ENCODE assay signal across 10 cellular contexts in the genomic region with DNA sequence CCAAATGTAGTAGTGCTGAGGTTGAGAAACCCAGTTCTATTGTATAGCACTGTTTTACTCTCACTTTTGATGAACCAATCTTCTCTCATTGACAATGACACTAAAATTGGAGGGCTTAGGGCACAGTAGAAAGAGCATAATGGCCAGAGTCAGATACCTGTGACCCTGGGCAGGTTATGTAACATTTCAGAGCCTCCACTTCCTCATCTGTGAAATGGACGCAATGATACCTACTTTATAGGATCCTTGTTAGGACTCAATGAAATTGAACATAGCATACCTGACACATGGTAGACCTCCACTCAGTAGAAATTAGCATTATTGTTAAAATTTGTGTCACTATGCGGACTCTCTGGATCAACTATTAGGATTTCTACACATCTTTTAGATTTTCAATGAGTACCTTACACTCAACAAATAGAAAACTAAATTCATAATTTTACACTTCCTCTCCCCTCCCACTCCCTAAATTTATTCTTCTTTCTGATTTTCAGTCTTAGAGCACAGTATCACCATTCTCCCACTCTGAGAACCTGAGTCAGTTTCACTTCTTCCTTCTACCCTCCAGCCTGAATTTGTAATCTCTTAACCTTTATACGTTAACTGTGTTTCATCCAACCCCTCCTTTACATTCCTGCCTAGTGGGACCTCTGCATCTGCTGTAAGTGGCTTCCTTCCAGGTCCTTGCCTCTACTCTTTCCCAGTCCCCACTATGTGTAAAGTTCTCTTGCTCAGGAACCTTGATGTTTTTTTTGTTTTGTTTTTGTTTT.
DNase-seq lines count a peak whose midpoint lies in the region; ATAC-seq, FAIRE-seq and TF ChIP-seq lines count a peak whose summit lies in the region.
"Had no signal": no experiment of that assay in that cellular context is flagged by ENCODE, and none has a peak within 500 bp of the region (broad histone marks: within the 10 kb centered on the region; RNA-seq: fewer than 3 reads in every experiment).

No MANE protein-coding gene starts in this region.

- H3K4me1 ChIP-seq in BE2C = no peaks in the 10 kb centered on the region
- H3K4me1 ChIP-seq: adrenal gland had no signal

- H3K9me3 Mint-ChIP-seq in activated T-helper 2 cell treated with anti-CD3 and anti-CD28 coated beads, Interferon-gamma antibody, Interleukin-2, Interleukin-4, amounts not matched to agents 10 μg/mL and 5 μg/mL and 100 μg/mL, durations not matched to agents 14 hours and 24 hours and 36 hours = no peaks in the 10 kb centered on the region

- H3K27ac ChIP-seq in brain microvascular endothelial cell = no peak overlapping the region
- H3K27ac ChIP-seq: adrenal gland had no signal

- peak overlapping the region; percentile 90 for H3K27ac Mint-ChIP-seq in activated T-helper 2 cell treated with anti-CD3 and anti-CD28 coated beads, Interferon-gamma antibody, Interleukin-2, Interleukin-4, amounts not matched to agents 10 μg/mL and 5 μg/mL and 100 μg/mL, durations not matched to agents 14 hours and 24 hours and 36 hours

- in situ Hi-C loops in brain microvascular endothelial cell (cut with HindIII; ENCODE audit: low pct_ligation_motif_present, low sequenced_read_pairs) = no loop called here

- peaks cover 71% of the 10 kb centered on the region for H3K4me1 Mint-ChIP-seq in activated T-helper 2 cell treated with anti-CD3 and anti-CD28 coated beads, Interferon-gamma antibody, Interleukin-2, Interleukin-4, amounts not matched to agents 10 μg/mL and 5 μg/mL and 100 μg/mL, durations not matched to agents 14 hours and 24 hours and 36 hours (ENCODE audit: low read depth)

- H3K9me3 ChIP-seq in BE2C = no peaks in the 10 kb centered on the region
- H3K9me3 ChIP-seq: adrenal gland, SJSA1 had no signal

- H3K27me3 ChIP-seq in BE2C (no peaks in the 10 kb centered on the region), brain microvascular endothelial cell (replicated peaks) (no peaks in the 10 kb centered on the region)
- H3K27me3 ChIP-seq: adrenal gland, SJSA1 had no signal

- ATAC-seq in GM19438 (IDR thresholded peaks at IDR 0.05; ENCODE audit: low read depth, unreplicated experiment) = peak; percentile 72
- ATAC-seq in HG03135 (IDR thresholded peaks at IDR 0.05; ENCODE audit: unreplicated experiment) = peak; percentile 68

- peak; percentile 38 for DNase-seq in GM12891 (ENCODE audit: insufficient read length, low spot score)
- DNase-seq in activated T-helper 2 cell treated with anti-CD3 and anti-CD28 coated beads, Interferon-gamma antibody, Interleukin-2, Interleukin-4, amounts not matched to agents 10 μg/mL and 5 μg/mL and 100 μg/mL, durations not matched to agents 14 hours and 24 hours and 36 hours (ENCODE audit: low spot score) = no peak
- DNase-seq in BE2C = no peak
- no peak for DNase-seq in NCI-H2107 (lab: John Stamatoyannopoulos, UW)
- DNase-seq in pons (ENCODE audit: low spot score) = no peak
- no peak for DNase-seq in brain microvascular endothelial cell
- DNase-seq: adrenal gland had no signal

- H3K36me3 Mint-ChIP-seq in activated T-helper 2 cell treated with anti-CD3 and anti-CD28 coated beads, Interferon-gamma antibody, Interleukin-2, Interleukin-4, amounts not matched to agents 10 μg/mL and 5 μg/mL and 100 μg/mL, durations not matched to agents 14 hours and 24 hours and 36 hours (ENCODE audit: low read depth) = peaks cover 69% of the 10 kb centered on the region

- no peak for TF ChIP-seq POLR2A in GM12891 (IDR thresholded peaks at IDR 0.05; ENCODE audit: low read depth, low read length)

- peak overlapping the region; percentile 58 for H3K4me3 Mint-ChIP-seq in activated T-helper 2 cell treated with anti-CD3 and anti-CD28 coated beads, Interferon-gamma antibody, Interleukin-2, Interleukin-4, amounts not matched to agents 10 μg/mL and 5 μg/mL and 100 μg/mL, durations not matched to agents 14 hours and 24 hours and 36 hours (ENCODE audit: low read depth)

- no peak for TF ChIP-seq CTCF in BE2C (IDR thresholded peaks at IDR 0.05; ENCODE audit: low read depth, low read length)
- TF ChIP-seq CTCF in brain microvascular endothelial cell (IDR thresholded peaks at IDR 0.05; ENCODE audit: low read depth, low read length, missing control alignments) = no peak

- FAIRE-seq in GM12891 (lab: Jason Lieb, UNC) = peak; percentile 67

- H3K27me3 Mint-ChIP-seq in activated T-helper 2 cell treated with anti-CD3 and anti-CD28 coated beads, Interferon-gamma antibody, Interleukin-2, Interleukin-4, amounts not matched to agents 10 μg/mL and 5 μg/mL and 100 μg/mL, durations not matched to agents 14 hours and 24 hours and 36 hours (ENCODE audit: low read depth) = no peaks in the 10 kb centered on the region

- intact Hi-C loops in activated T-helper 2 cell treated with anti-CD3 and anti-CD28 coated beads, Interferon-gamma antibody, Interleukin-2, Interleukin-4, amounts not matched to agents 10 μg/mL and 5 μg/mL and 100 μg/mL, durations not matched to agents 14 hours and 24 hours and 36 hours (cut with micrococcal nuclease) = loop anchor here (1.0 to 5.0 kb wide), 5 partner anchors 14 to 341 kb away; partner anchors contain the start of gene MICAL2

- no peaks in the 10 kb centered on the region for H3K36me3 ChIP-seq in BE2C
- H3K36me3 ChIP-seq in brain microvascular endothelial cell (replicated peaks) = peaks cover 73% of the 10 kb centered on the region
- H3K36me3 ChIP-seq: adrenal gland had no signal

- no peak overlapping the region for H3K4me3 ChIP-seq in BE2C (ENCODE audit: low read depth, low read length)
- no peak overlapping the region for H3K4me3 ChIP-seq in brain microvascular endothelial cell (ENCODE audit: low read depth, low read length)
- H3K4me3 ChIP-seq: adrenal gland, SJSA1 had no signal

TF ChIP-seq in GM12891, 5 proteins besides CTCF, POLR2A, EP300 and RAD21:
- TF ChIP-seq POLR2AphosphoS5 (IDR thresholded peaks at IDR 0.05; ENCODE audit: low read depth, low read length) (no peak), TAF1 (IDR thresholded peaks at IDR 0.05; ENCODE audit: low read depth, low read length) (no peak), SPI1 (IDR thresholded peaks at IDR 0.05; ENCODE audit: low read depth, low read length) (peak; percentile 95)
